In the genomic region with DNA sequence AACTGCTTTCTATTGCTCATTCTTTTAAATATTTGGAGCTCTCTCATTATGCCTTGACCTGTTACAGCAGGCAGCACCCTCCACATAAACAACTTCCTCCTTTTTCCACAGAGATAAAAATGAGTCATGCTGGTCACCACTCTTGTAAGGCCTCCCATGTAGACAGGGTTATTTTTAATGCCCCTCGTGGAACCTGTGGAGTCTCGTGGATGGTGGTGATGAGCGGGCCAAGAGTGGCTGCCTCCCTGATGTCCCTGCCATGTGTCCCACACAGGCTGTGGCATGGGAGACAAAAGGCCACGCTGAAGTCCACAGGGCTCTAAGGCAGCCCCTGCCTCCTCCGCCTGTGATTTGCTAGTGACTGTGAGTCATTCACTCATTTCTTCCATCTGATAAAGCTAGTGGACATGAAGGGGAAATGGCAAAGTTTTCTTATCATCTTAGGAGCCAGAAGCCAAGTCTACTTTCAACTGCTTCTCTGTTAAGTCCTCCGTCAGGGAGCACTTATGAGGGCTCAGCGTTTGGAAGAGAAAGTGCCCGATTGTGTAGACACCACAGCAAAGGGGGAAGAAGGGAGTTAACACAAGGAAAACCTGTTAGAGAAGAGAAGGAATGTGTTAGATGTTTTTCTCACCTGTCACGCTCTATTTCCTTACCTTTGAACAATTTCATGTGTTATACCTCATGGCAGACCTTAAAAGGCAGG, we compare ENCODE assay signal across 9 cellular contexts.
DNase-seq lines count a peak whose midpoint lies in the region; ATAC-seq, FAIRE-seq and TF ChIP-seq lines count a peak whose summit lies in the region.
"Had no signal": no experiment of that assay in that cellular context is flagged by ENCODE, and none has a peak within 500 bp of the region (broad histone marks: within the 10 kb centered on the region; RNA-seq: fewer than 3 reads in every experiment).

No MANE protein-coding gene starts in this region.

- no peak for TF ChIP-seq POLR2A in A549 (IDR thresholded peaks at IDR 0.05; ENCODE audit: low read length)

- no peak overlapping the region for H2BK15ac ChIP-seq in mesenchymal stem cell (ENCODE audit: low read depth, poor library complexity, severe bottlenecking)

- H3K9me2 ChIP-seq in MM.1S (replicated peaks; ENCODE audit: insufficient read depth, low read length): no peaks in the 10 kb centered on the region

- no peak overlapping the region for H3K23ac ChIP-seq in mesenchymal stem cell (ENCODE audit: low read length in 2 of 2)

- H3K79me1 ChIP-seq in mesenchymal stem cell (replicated peaks; ENCODE audit: low read length, poor library complexity, severe bottlenecking): no peaks in the 10 kb centered on the region

- H3K27ac Mint-ChIP-seq in activated CD8-positive, alpha-beta T cell treated with anti-CD3 and anti-CD28 coated beads, Interleukin-2, amount 10 ng/mL, durations not matched to agents 7 days and 5 days: no peak overlapping the region
- no peak overlapping the region for H3K27ac Mint-ChIP-seq in activated naive CD4-positive, alpha-beta T cell treated with anti-CD3 and anti-CD28 coated beads, Interleukin-2, amount 50 U/mL, for 72 hours

- no peak overlapping the region for H2BK5ac ChIP-seq in mesenchymal stem cell (ENCODE audit: low read depth, low read length, poor library complexity, severe bottlenecking)

- CTCF ChIA-PET in A549 (lab: Yijun Ruan, JAX): interaction anchor here (0.6 to 1.5 kb wide), 3 partner anchors 9 to 112 kb away, joined by 3 to 4 read pairs (median 3); no protein-coding TSS in a partner anchor
- CTCF ChIA-PET in activated CD8-positive, alpha-beta T cell treated with anti-CD3 and anti-CD28 coated beads, Interleukin-2, amount 10 ng/mL, durations not matched to agents 7 days and 5 days (lab: Charles Lee): no interaction called here

- TF ChIP-seq RAD21 in A549 (conservative IDR thresholded peaks at IDR 0.05 in 1 of 2, IDR thresholded peaks at IDR 0.05 in 1 of 2): no peak

- H3K4me1 ChIP-seq in A549: peaks cover 17% of the 10 kb centered on the region
- H3K4me1 ChIP-seq in MM.1S (ENCODE audit: low read length): peaks cover 21% of the 10 kb centered on the region
- H3K4me1 ChIP-seq in mesenchymal stem cell (ENCODE audit: control insufficient read depth, insufficient read depth, low read depth, low read length): peaks cover 8% of the 10 kb centered on the region

- H3K14ac ChIP-seq in mesenchymal stem cell (ENCODE audit: low read length in 2 of 2): no peak overlapping the region

- H3K36me3 ChIP-seq in MM.1S (replicated peaks; ENCODE audit: insufficient read depth, low read length): no peaks in the 10 kb centered on the region
- H3K36me3 ChIP-seq in mesenchymal stem cell (ENCODE audit: control insufficient read depth in 1 of 2, insufficient read depth in 2 of 2, low read depth in 1 of 2, low read length in 2 of 2): no peaks in the 10 kb centered on the region

- TF ChIP-seq CTCF in A549 (IDR thresholded peaks at IDR 0.05) (no peak), MM.1S (IDR thresholded peaks at IDR 0.05; ENCODE audit: low read length) (no peak)

- peak overlapping the region; percentile 67 to 68 for H3K27ac ChIP-seq in A549
- H3K27ac ChIP-seq in MM.1S (ENCODE audit: low read length): no peak overlapping the region
- H3K27ac ChIP-seq in mesenchymal stem cell (ENCODE audit: low read length, poor library complexity, severe bottlenecking): peak overlapping the region; percentile 90

- H3K27me3 Mint-ChIP-seq in activated CD8-positive, alpha-beta T cell treated with anti-CD3 and anti-CD28 coated beads, Interleukin-2, amount 10 ng/mL, durations not matched to agents 7 days and 5 days (ENCODE audit: low read depth): no peaks in the 10 kb centered on the region

- peak overlapping the region; percentile 96 for H4K8ac ChIP-seq in mesenchymal stem cell (ENCODE audit: low read length)

- H2BK120ac ChIP-seq in mesenchymal stem cell (ENCODE audit: low read depth, low read length): peak overlapping the region; percentile 57

- H3K4me3 Mint-ChIP-seq in activated CD8-positive, alpha-beta T cell treated with anti-CD3 and anti-CD28 coated beads, Interleukin-2, amount 10 ng/mL, durations not matched to agents 7 days and 5 days: no peak overlapping the region

- no peak for FAIRE-seq in A549 (lab: Jason Lieb, UNC)

- no peaks in the 10 kb centered on the region for H3K27me3 ChIP-seq in MM.1S (replicated peaks; ENCODE audit: insufficient read depth, low read length)
- H3K27me3 ChIP-seq in mesenchymal stem cell (ENCODE audit: control insufficient read depth in 1 of 2, insufficient read depth in 1 of 2, low read length in 2 of 2): no peaks in the 10 kb centered on the region

- no peaks in the 10 kb centered on the region for H3K4me1 Mint-ChIP-seq in activated CD8-positive, alpha-beta T cell treated with anti-CD3 and anti-CD28 coated beads, Interleukin-2, amount 10 ng/mL, durations not matched to agents 7 days and 5 days (ENCODE audit: low read depth)

- H4K91ac ChIP-seq in mesenchymal stem cell (ENCODE audit: low read length): peak overlapping the region; percentile 84

- H3K9ac ChIP-seq in MM.1S (ENCODE audit: low read length) (no peak overlapping the region), mesenchymal stem cell (ENCODE audit: low read length) (peak overlapping the region; percentile 87)

- H2BK12ac ChIP-seq in mesenchymal stem cell (ENCODE audit: low read length in 2 of 2): peak overlapping the region; percentile 99 to 100

- H3K79me2 ChIP-seq in MM.1S (ENCODE audit: low read length): no peaks in the 10 kb centered on the region

- TF ChIP-seq EP300 in A549 (IDR thresholded peaks at IDR 0.05): no peak

- H3K9me3 ChIP-seq in A549: 0 out of 3 replicates have a peak, but pooled peaks cover 5% of the 10 kb centered on the region
- H3K9me3 ChIP-seq in MM.1S (replicated peaks; ENCODE audit: insufficient read depth, low read length): no peaks in the 10 kb centered on the region
- H3K9me3 ChIP-seq in mesenchymal stem cell (ENCODE audit: control insufficient read depth, low read length): peaks cover 4% of the 10 kb centered on the region

- POLR2A ChIA-PET in A549 (lab: Yijun Ruan, JAX): interaction anchor here (0.6 kb wide), 1 partner anchor 121 kb away, joined by 4 read pairs; no protein-coding TSS in a partner anchor
- POLR2A ChIA-PET in activated CD8-positive, alpha-beta T cell treated with anti-CD3 and anti-CD28 coated beads, Interleukin-2, amount 10 ng/mL, durations not matched to agents 7 days and 5 days (lab: Charles Lee): no interaction called here

- H3K18ac ChIP-seq in mesenchymal stem cell (ENCODE audit: low read depth in 1 of 2, low read length in 2 of 2): peak overlapping the region; percentile 96 to 100

- H4K20me1 ChIP-seq in MM.1S (ENCODE audit: insufficient read depth, low read length): no peaks in the 10 kb centered on the region

- no peaks in the 10 kb centered on the region for H3F3A ChIP-seq in MM.1S (ENCODE audit: insufficient read depth, low read length)

- H3K4ac ChIP-seq in mesenchymal stem cell (ENCODE audit: low read depth in 1 of 2, low read length in 2 of 2): peak overlapping the region in 1 of 2 experiments; percentile 73

- peak in 1 of 2 experiments; percentile 39 for DNase-seq in A549 (ENCODE audit: low read depth in 1 of 2, low spot score in 1 of 2)
- no peak for DNase-seq in MM.1S
- DNase-seq in cerebellar cortex (ENCODE audit: low spot score): peak; percentile 20
- DNase-seq in mesenchymal stem cell: peak; percentile 95
- no peak for DNase-seq in activated CD8-positive, alpha-beta T cell treated with anti-CD3 and anti-CD28 coated beads, Interleukin-2, amount 10 ng/mL, durations not matched to agents 7 days and 5 days
- no peak for DNase-seq in activated naive CD4-positive, alpha-beta T cell treated with anti-CD3 and anti-CD28 coated beads, Interleukin-2, amount 50 U/mL, for 72 hours (ENCODE audit: low spot score in 2 of 2)
- DNase-seq in mesenteric fat pad (ENCODE audit: low spot score): no peak
- DNase-seq: activated CD4-positive, alpha-beta T cell treated with anti-CD3 and anti-CD28 coated beads, Interleukin-2, amount 50 U/mL, for 4 hours had no signal

- WGBS in A549 (ENCODE audit: missing lambda C conversion rate): 63% methylated on average over 9 of the region's 9 CpGs
- WGBS in mesenchymal stem cell: 20% methylated on average over 6 of the region's 9 CpGs

- ATAC-seq in A549: peak; percentile 74 to 85
- ATAC-seq in activated CD8-positive, alpha-beta T cell treated with anti-CD3 and anti-CD28 coated beads, Interleukin-2, amount 10 ng/mL, durations not matched to agents 7 days and 5 days: no peak
- no peak for ATAC-seq in activated naive CD4-positive, alpha-beta T cell treated with anti-CD3 and anti-CD28 coated beads, Interleukin-2, amount 50 U/mL, for 72 hours
- no peak for ATAC-seq in HG02938 (IDR thresholded peaks at IDR 0.05; ENCODE audit: unreplicated experiment)

- no peak overlapping the region for H3K4me3 ChIP-seq in A549
- no peak overlapping the region for H3K4me3 ChIP-seq in MM.1S (ENCODE audit: low read length)
- H3K4me3 ChIP-seq in mesenchymal stem cell (ENCODE audit: insufficient read depth in 1 of 2, low read depth in 1 of 2, low read length in 2 of 2): peak overlapping the region in 1 of 2 experiments; percentile 68

- H2AFZ ChIP-seq in MM.1S (ENCODE audit: low read length): 0 out of 2 replicates have a peak overlapping the region, but pooled peaks have one; percentile 9
- H2AFZ ChIP-seq in mesenchymal stem cell (ENCODE audit: low read depth, low read length): peak overlapping the region; percentile 64

- H3K36me3 Mint-ChIP-seq in activated CD8-positive, alpha-beta T cell treated with anti-CD3 and anti-CD28 coated beads, Interleukin-2, amount 10 ng/mL, durations not matched to agents 7 days and 5 days (ENCODE audit: low read depth): no peaks in the 10 kb centered on the region
- no peaks in the 10 kb centered on the region for H3K36me3 Mint-ChIP-seq in activated naive CD4-positive, alpha-beta T cell treated with anti-CD3 and anti-CD28 coated beads, Interleukin-2, amount 50 U/mL, for 72 hours

- H3K9me3 Mint-ChIP-seq in activated CD8-positive, alpha-beta T cell treated with anti-CD3 and anti-CD28 coated beads, Interleukin-2, amount 10 ng/mL, durations not matched to agents 7 days and 5 days (ENCODE audit: insufficient read depth): peaks cover 6% of the 10 kb centered on the region
- peaks cover 0 to 6% of the 10 kb centered on the region in 2 donors for H3K9me3 Mint-ChIP-seq in activated naive CD4-positive, alpha-beta T cell treated with anti-CD3 and anti-CD28 coated beads, Interleukin-2, amount 50 U/mL, for 72 hours

- peak overlapping the region; percentile 54 for H2AK5ac ChIP-seq in mesenchymal stem cell (ENCODE audit: low read length, severe bottlenecking)

- H3K4me2 ChIP-seq in A549: peak overlapping the region; percentile 59
- no peak overlapping the region for H3K4me2 ChIP-seq in MM.1S (ENCODE audit: low read depth, low read length)
- no peak overlapping the region for H3K4me2 ChIP-seq in mesenchymal stem cell (ENCODE audit: low read length, poor library complexity, severe bottlenecking)

TF ChIP-seq in A549, 52 proteins besides CTCF, POLR2A, EP300 and RAD21:
- TF ChIP-seq FOSL2 (IDR thresholded peaks at IDR 0.05) (peak; percentile 52), FOSL2 (CRISPR knock-in tag; IDR thresholded peaks at IDR 0.05) (no peak), POLR2AphosphoS2 (conservative IDR thresholded peaks at IDR 0.05; ENCODE audit: low read length) (no peak)

Comparison
In these comparisons a context has a peak if more than half of its experiments do, and no peak if none do; other contexts are left out.
1. ATAC-seq: peak in A549 (2 of 2); none in activated CD8-positive, alpha-beta T cell treated with anti-CD3 and anti-CD28 coated beads, Interleukin-2, amount 10 ng/mL, durations not matched to agents 7 days and 5 days (single experiment), activated naive CD4-positive, alpha-beta T cell treated with anti-CD3 and anti-CD28 coated beads, Interleukin-2, amount 50 U/mL, for 72 hours (0 of 2) and HG02938 (single experiment).
2. DNase-seq: peak in cerebellar cortex (single experiment) and mesenchymal stem cell (single experiment); none in MM.1S (single experiment), activated CD8-positive, alpha-beta T cell treated with anti-CD3 and anti-CD28 coated beads, Interleukin-2, amount 10 ng/mL, durations not matched to agents 7 days and 5 days (single experiment), activated naive CD4-positive, alpha-beta T cell treated with anti-CD3 and anti-CD28 coated beads, Interleukin-2, amount 50 U/mL, for 72 hours (0 of 2) and mesenteric fat pad (single experiment).